ENCODE assay signal across 1 cellular context in the genomic region with DNA sequence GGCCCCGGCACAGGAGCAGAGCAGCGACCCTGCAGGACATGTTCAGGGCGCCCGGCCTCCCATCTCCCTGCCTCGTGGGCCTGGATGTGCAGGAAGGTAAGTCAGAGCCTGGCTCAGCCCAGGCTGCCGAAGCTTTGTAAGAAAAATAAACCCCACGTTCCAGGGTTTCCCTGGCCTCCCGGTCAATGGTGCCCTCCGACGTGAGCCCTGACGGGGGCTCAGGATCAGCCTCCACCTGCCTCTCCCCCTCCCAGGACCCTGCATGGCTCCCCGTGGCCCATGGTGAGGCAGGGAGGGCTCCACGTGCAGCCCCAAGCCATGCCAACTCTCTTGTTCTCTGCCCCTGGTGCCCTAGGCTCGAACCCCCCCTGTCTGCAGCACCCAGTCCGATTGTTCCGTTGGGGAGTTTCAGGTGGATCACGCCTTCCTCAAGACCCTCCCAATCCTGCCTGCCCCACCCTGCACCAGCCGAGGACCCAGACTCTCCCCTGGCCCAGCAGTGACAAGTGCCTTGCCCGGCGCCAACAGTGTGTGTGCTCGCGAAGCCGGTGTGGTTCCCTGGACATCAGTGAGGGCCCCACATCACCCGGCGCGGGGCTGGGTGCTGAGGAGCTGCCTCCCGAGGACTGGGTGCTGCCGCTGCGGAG.
TF ChIP-seq lines count a peak whose summit lies in the region.

No MANE protein-coding gene starts in this region.

TF ChIP-seq in GM23338, 12 proteins besides CTCF, POLR2A, EP300 and RAD21 (continued from another document):
- TF ChIP-seq, protein P1, sequence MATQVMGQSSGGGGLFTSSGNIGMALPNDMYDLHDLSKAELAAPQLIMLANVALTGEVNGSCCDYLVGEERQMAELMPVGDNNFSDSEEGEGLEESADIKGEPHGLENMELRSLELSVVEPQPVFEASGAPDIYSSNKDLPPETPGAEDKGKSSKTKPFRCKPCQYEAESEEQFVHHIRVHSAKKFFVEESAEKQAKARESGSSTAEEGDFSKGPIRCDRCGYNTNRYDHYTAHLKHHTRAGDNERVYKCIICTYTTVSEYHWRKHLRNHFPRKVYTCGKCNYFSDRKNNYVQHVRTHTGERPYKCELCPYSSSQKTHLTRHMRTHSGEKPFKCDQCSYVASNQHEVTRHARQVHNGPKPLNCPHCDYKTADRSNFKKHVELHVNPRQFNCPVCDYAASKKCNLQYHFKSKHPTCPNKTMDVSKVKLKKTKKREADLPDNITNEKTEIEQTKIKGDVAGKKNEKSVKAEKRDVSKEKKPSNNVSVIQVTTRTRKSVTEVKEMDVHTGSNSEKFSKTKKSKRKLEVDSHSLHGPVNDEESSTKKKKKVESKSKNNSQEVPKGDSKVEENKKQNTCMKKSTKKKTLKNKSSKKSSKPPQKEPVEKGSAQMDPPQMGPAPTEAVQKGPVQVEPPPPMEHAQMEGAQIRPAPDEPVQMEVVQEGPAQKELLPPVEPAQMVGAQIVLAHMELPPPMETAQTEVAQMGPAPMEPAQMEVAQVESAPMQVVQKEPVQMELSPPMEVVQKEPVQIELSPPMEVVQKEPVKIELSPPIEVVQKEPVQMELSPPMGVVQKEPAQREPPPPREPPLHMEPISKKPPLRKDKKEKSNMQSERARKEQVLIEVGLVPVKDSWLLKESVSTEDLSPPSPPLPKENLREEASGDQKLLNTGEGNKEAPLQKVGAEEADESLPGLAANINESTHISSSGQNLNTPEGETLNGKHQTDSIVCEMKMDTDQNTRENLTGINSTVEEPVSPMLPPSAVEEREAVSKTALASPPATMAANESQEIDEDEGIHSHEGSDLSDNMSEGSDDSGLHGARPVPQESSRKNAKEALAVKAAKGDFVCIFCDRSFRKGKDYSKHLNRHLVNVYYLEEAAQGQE (IDR thresholded peaks at IDR 0.05; ENCODE audit: unreplicated experiment), result no peak
